Comparison of ENCODE assay signal across 20 cellular contexts in genomic region chr6:429515-430121, GRCh38. TPM values are rescaled to one million over a fixed set of nuclear protein-coding genes. Genes with fewer than 3 reads are reported as not detected.
DNase-seq lines count a peak whose midpoint lies in the region; ATAC-seq lines count a peak whose summit lies in the region.
"Had no signal": no experiment of that assay in that cellular context is flagged by ENCODE, and none has a peak within 500 bp of the region (broad histone marks: within the 10 kb centered on the region; RNA-seq: fewer than 3 reads in every experiment).

No MANE protein-coding gene starts in this region.

- H3K36me3 Mint-ChIP-seq in activated CD8-positive, alpha-beta memory T cell treated with anti-CD3 and anti-CD28 coated beads, Interleukin-2, amount 10 ng/mL, durations not matched to agents 7 days and 5 days, result no peaks in the 10 kb centered on the region
- H3K36me3 Mint-ChIP-seq in activated T-helper 1 cell treated with anti-CD3 and anti-CD28 coated beads, Interleukin-12 subunit alpha, Interleukin-12 subunit beta, Interleukin-2, Interleukin-4 antibody, amounts not matched to agents 30 ng/mL and 10 ng/mL and 1 ng/mL, durations not matched to agents 14 hours and 24 hours and 36 hours (ENCODE audit: low read depth), result peaks cover 4% of the 10 kb centered on the region

- H3K4me3 Mint-ChIP-seq in activated CD8-positive, alpha-beta memory T cell treated with anti-CD3 and anti-CD28 coated beads, Interleukin-2, amount 10 ng/mL, durations not matched to agents 7 days and 5 days, result no peak overlapping the region
- peak overlapping the region; percentile 25 for H3K4me3 Mint-ChIP-seq in activated T-helper 1 cell treated with anti-CD3 and anti-CD28 coated beads, Interleukin-12 subunit alpha, Interleukin-12 subunit beta, Interleukin-2, Interleukin-4 antibody, amounts not matched to agents 30 ng/mL and 10 ng/mL and 1 ng/mL, durations not matched to agents 14 hours and 24 hours and 36 hours
- H3K4me3 Mint-ChIP-seq: activated CD4-positive, alpha-beta T cell treated with anti-CD3 and anti-CD28 coated beads, Interleukin-2, amount 10 ng/mL, durations not matched to agents 7 days and 5 days; nephron had no signal

- H3K4me1 Mint-ChIP-seq in activated CD8-positive, alpha-beta memory T cell treated with anti-CD3 and anti-CD28 coated beads, Interleukin-2, amount 10 ng/mL, durations not matched to agents 7 days and 5 days, result peaks cover 69% of the 10 kb centered on the region
- peaks cover 80% of the 10 kb centered on the region for H3K4me1 Mint-ChIP-seq in activated T-helper 1 cell treated with anti-CD3 and anti-CD28 coated beads, Interleukin-12 subunit alpha, Interleukin-12 subunit beta, Interleukin-2, Interleukin-4 antibody, amounts not matched to agents 30 ng/mL and 10 ng/mL and 1 ng/mL, durations not matched to agents 14 hours and 24 hours and 36 hours (ENCODE audit: low read depth)
- H3K4me1 Mint-ChIP-seq: nephron had no signal

- H3K27ac Mint-ChIP-seq in activated CD8-positive, alpha-beta memory T cell treated with anti-CD3 and anti-CD28 coated beads, Interleukin-2, amount 10 ng/mL, durations not matched to agents 7 days and 5 days, result peak overlapping the region; percentile 62
- peak overlapping the region; percentile 80 for H3K27ac Mint-ChIP-seq in activated T-helper 1 cell treated with anti-CD3 and anti-CD28 coated beads, Interleukin-12 subunit alpha, Interleukin-12 subunit beta, Interleukin-2, Interleukin-4 antibody, amounts not matched to agents 30 ng/mL and 10 ng/mL and 1 ng/mL, durations not matched to agents 14 hours and 24 hours and 36 hours
- H3K27ac Mint-ChIP-seq: activated CD4-positive, alpha-beta T cell treated with anti-CD3 and anti-CD28 coated beads, Interleukin-2, amount 10 ng/mL, durations not matched to agents 7 days and 5 days; nephron had no signal

- no peaks in the 10 kb centered on the region for H3K9me3 Mint-ChIP-seq in activated CD8-positive, alpha-beta memory T cell treated with anti-CD3 and anti-CD28 coated beads, Interleukin-2, amount 10 ng/mL, durations not matched to agents 7 days and 5 days (ENCODE audit: low read depth)
- no peaks in the 10 kb centered on the region for H3K9me3 Mint-ChIP-seq in activated T-helper 1 cell treated with anti-CD3 and anti-CD28 coated beads, Interleukin-12 subunit alpha, Interleukin-12 subunit beta, Interleukin-2, Interleukin-4 antibody, amounts not matched to agents 30 ng/mL and 10 ng/mL and 1 ng/mL, durations not matched to agents 14 hours and 24 hours and 36 hours

- ATAC-seq in activated CD8-positive, alpha-beta memory T cell treated with anti-CD3 and anti-CD28 coated beads, Interleukin-2, amount 10 ng/mL, durations not matched to agents 7 days and 5 days, result no peak
- ATAC-seq in stimulated activated naive CD8-positive, alpha-beta T cell treated with anti-CD3 and anti-CD28 coated beads, Interleukin-15, Interleukin-2, amounts not matched to agents 100 U/mL and 50 U/mL, for 24 hours, result peak; percentile 6
- no peak for ATAC-seq in GM18502 (IDR thresholded peaks at IDR 0.05; ENCODE audit: poor library complexity, unreplicated experiment)
- ATAC-seq: body of pancreas, Right ventricle myocardium inferior had no signal

- DNase-seq in activated CD8-positive, alpha-beta memory T cell treated with anti-CD3 and anti-CD28 coated beads, Interleukin-2, amount 10 ng/mL, durations not matched to agents 7 days and 5 days, result peak; percentile 50
- DNase-seq in activated CD8-positive, alpha-beta memory T cell treated with anti-CD3 and anti-CD28 coated beads, Interleukin-2, amount 50 U/mL, for 4 hours, result no peak
- DNase-seq in MV-4-11 (lab: John Stamatoyannopoulos, UW), result peak; percentile 66
- no peak for DNase-seq in activated T-helper 1 cell treated with anti-CD3 and anti-CD28 coated beads, Interleukin-12 subunit alpha, Interleukin-12 subunit beta, Interleukin-2, Interleukin-4 antibody, amounts not matched to agents 30 ng/mL and 10 ng/mL and 1 ng/mL, durations not matched to agents 14 hours and 24 hours and 36 hours (ENCODE audit: low spot score)
- DNase-seq in stimulated activated naive CD8-positive, alpha-beta T cell treated with anti-CD3 and anti-CD28 coated beads, Interleukin-15, Interleukin-2, amounts not matched to agents 100 U/mL and 50 U/mL, for 24 hours, result no peak
- no peak for DNase-seq in germinal center (ENCODE audit: low spot score)
- DNase-seq in DMS114 treated with DMSO at 0.1 percent for 48 hours (lab: John Stamatoyannopoulos, UW; ENCODE audit: unreplicated experiment), result no peak
- DNase-seq: activated CD4-positive, alpha-beta T cell treated with anti-CD3 and anti-CD28 coated beads, Interleukin-2, amount 10 ng/mL, durations not matched to agents 7 days and 5 days; body of pancreas; foreskin fibroblast; IMR-90; midbrain; NCI-H2171 treated with DMSO at 0.1 percent for 48 hours; NCI-H526; sigmoid colon; stimulated activated CD4-positive, alpha-beta T cell treated with anti-CD3 and anti-CD28 coated beads, Interleukin-15, amount 100 ng/mL, for 24 hours; substantia nigra had no signal

- H3K27me3 Mint-ChIP-seq in activated CD8-positive, alpha-beta memory T cell treated with anti-CD3 and anti-CD28 coated beads, Interleukin-2, amount 10 ng/mL, durations not matched to agents 7 days and 5 days, result no peaks in the 10 kb centered on the region
- no peaks in the 10 kb centered on the region for H3K27me3 Mint-ChIP-seq in activated T-helper 1 cell treated with anti-CD3 and anti-CD28 coated beads, Interleukin-12 subunit alpha, Interleukin-12 subunit beta, Interleukin-2, Interleukin-4 antibody, amounts not matched to agents 30 ng/mL and 10 ng/mL and 1 ng/mL, durations not matched to agents 14 hours and 24 hours and 36 hours (ENCODE audit: insufficient read depth)
- H3K27me3 Mint-ChIP-seq: activated CD4-positive, alpha-beta T cell treated with anti-CD3 and anti-CD28 coated beads, Interleukin-2, amount 10 ng/mL, durations not matched to agents 7 days and 5 days had no signal

- CTCF ChIA-PET in activated CD8-positive, alpha-beta memory T cell treated with anti-CD3 and anti-CD28 coated beads, Interleukin-2, amount 10 ng/mL, durations not matched to agents 7 days and 5 days (lab: Charles Lee), result no interaction called here

- intact Hi-C loops in activated T-helper 1 cell treated with anti-CD3 and anti-CD28 coated beads, Interleukin-12 subunit alpha, Interleukin-12 subunit beta, Interleukin-2, Interleukin-4 antibody, amounts not matched to agents 30 ng/mL and 10 ng/mL and 1 ng/mL, durations not matched to agents 14 hours and 24 hours and 36 hours (cut with micrococcal nuclease), result no loop called here

RNA-seq across cellular contexts. Expression of gene IRF4, which starts 38.1 kb away (rescaled TPM):
- total RNA-seq in activated CD8-positive, alpha-beta memory T cell treated with anti-CD3 and anti-CD28 coated beads, Interleukin-2, amount 10 ng/mL, durations not matched to agents 7 days and 5 days, result 100 to 1,000 TPM; 184 to 254 TPM
- 911 and 929 TPM in 2 replicates for total RNA-seq in activated T-helper 1 cell treated with anti-CD3 and anti-CD28 coated beads, Interleukin-12 subunit alpha, Interleukin-12 subunit beta, Interleukin-2, Interleukin-4 antibody, amounts not matched to agents 30 ng/mL and 10 ng/mL and 1 ng/mL, durations not matched to agents 14 hours and 24 hours and 36 hours
- total RNA-seq: IMR-90 had no signal

Comparison
In these comparisons a context has a peak if more than half of its experiments do, and no peak if none do; other contexts are left out.
1. DNase-seq: peak in activated CD8-positive, alpha-beta memory T cell treated with anti-CD3 and anti-CD28 coated beads, Interleukin-2, amount 10 ng/mL, durations not matched to agents 7 days and 5 days (single experiment) and MV-4-11 (single experiment); none in activated CD8-positive, alpha-beta memory T cell treated with anti-CD3 and anti-CD28 coated beads, Interleukin-2, amount 50 U/mL, for 4 hours (single experiment), activated T-helper 1 cell treated with anti-CD3 and anti-CD28 coated beads, Interleukin-12 subunit alpha, Interleukin-12 subunit beta, Interleukin-2, Interleukin-4 antibody, amounts not matched to agents 30 ng/mL and 10 ng/mL and 1 ng/mL, durations not matched to agents 14 hours and 24 hours and 36 hours (single experiment), stimulated activated naive CD8-positive, alpha-beta T cell treated with anti-CD3 and anti-CD28 coated beads, Interleukin-15, Interleukin-2, amounts not matched to agents 100 U/mL and 50 U/mL, for 24 hours (single experiment), germinal center (single experiment) and DMS114 treated with DMSO at 0.1 percent for 48 hours (single experiment).